In genomic region chr10:78109210-78109609, GRCh38 we compare ENCODE assay signal across 25 cellular contexts.
"Had no signal": no experiment of that assay in that cellular context is flagged by ENCODE, and none has a peak within 500 bp of the region (broad histone marks: within the 10 kb centered on the region; RNA-seq: fewer than 3 reads in every experiment).

No MANE protein-coding gene starts in this region.

- H3K4me3 ChIP-seq: gastroesophageal sphincter, hepatocyte, ovary, skin epidermis, testis, uterus had no signal

- DNase-seq: activated CD4-positive, alpha-beta T cell treated with anti-CD3 and anti-CD28 coated beads for 1 hour; activated CD4-positive, alpha-beta T cell treated with anti-CD3 and anti-CD28 coated beads, Interleukin-2, amount 50 U/mL, for 1 hour; activated CD8-positive, alpha-beta T cell treated with anti-CD3 and anti-CD28 coated beads for 36 hours; activated T-cell treated with anti-CD3 and anti-CD28 coated beads, Interleukin-2, amount 50 U/mL, for 4 hours; anterior cingulate cortex; dermis blood vessel endothelial cell; effector CD8-positive, alpha-beta T cell; left cardiac atrium; left ventricle myocardium superior; naive B cell; nephron progenitor cell; ovary; stimulated activated CD4-positive, alpha-beta T cell treated with anti-CD3 and anti-CD28 coated beads, Interleukin-12 subunit alpha, Interleukin-12 subunit beta, amount 100 ng/mL, for 4 hours; stimulated activated CD4-positive, alpha-beta T cell treated with anti-CD3 and anti-CD28 coated beads, Interleukin-4, amount 100 ng/mL, for 1 hour; stimulated activated naive CD8-positive, alpha-beta T cell treated with anti-CD3 and anti-CD28 coated beads, Interleukin-15, Interleukin-2, amounts not matched to agents 100 U/mL and 50 U/mL, for 24 hours; T-helper 2 cell; testis; trophoblast cell; uterus had no signal

- H3K4me1 ChIP-seq: gastroesophageal sphincter, testis, uterus had no signal

- H3K27ac ChIP-seq: gastroesophageal sphincter, hepatocyte, ovary, skin epidermis, testis, uterus had no signal

- H3K4me2 ChIP-seq: hepatocyte had no signal

- H3K4me3 Mint-ChIP-seq: activated CD8-positive, alpha-beta T cell treated with anti-CD3 and anti-CD28 coated beads for 36 hours; activated T-cell treated with anti-CD3 and anti-CD28 coated beads, Interleukin-2, amount 50 U/mL, for 4 hours; activated T-helper 17 cell treated with anti-CD3 and anti-CD28 coated beads, Interleukin-2, amount 50 U/mL, for 72 hours; naive B cell; nephron progenitor cell had no signal

- H3K9me3 ChIP-seq: testis, uterus had no signal

- H3K79me2 ChIP-seq: hepatocyte had no signal

- H3K27me3 ChIP-seq: gastroesophageal sphincter, hepatocyte, ovary, testis, uterus had no signal

- H3K36me3 ChIP-seq: gastroesophageal sphincter, ovary, uterus had no signal

- H3K27ac Mint-ChIP-seq: activated CD8-positive, alpha-beta T cell treated with anti-CD3 and anti-CD28 coated beads for 36 hours; activated naive CD4-positive, alpha-beta T cell treated with anti-CD3 and anti-CD28 coated beads, Interleukin-2, amount 50 U/mL, for 72 hours; activated T-helper 17 cell treated with anti-CD3 and anti-CD28 coated beads, Interleukin-2, amount 50 U/mL, for 72 hours; naive B cell; nephron progenitor cell; progenitor cell of endocrine pancreas had no signal

- H3K4me1 Mint-ChIP-seq: activated T-helper 17 cell treated with anti-CD3 and anti-CD28 coated beads, Interleukin-2, amount 50 U/mL, for 72 hours; naive B cell had no signal

- H3K27me3 Mint-ChIP-seq: activated CD8-positive, alpha-beta T cell treated with anti-CD3 and anti-CD28 coated beads for 36 hours; activated T-helper 17 cell treated with anti-CD3 and anti-CD28 coated beads, Interleukin-2, amount 50 U/mL, for 72 hours had no signal
